Comparison of ENCODE assay signal across 8 cellular contexts in genomic region chr4:70721747-70722146, GRCh38. TPM values are rescaled to one million over a fixed set of nuclear protein-coding genes. Genes with fewer than 3 reads are reported as not detected.
DNase-seq lines count a peak whose midpoint lies in the region; ATAC-seq lines count a peak whose summit lies in the region.

Gene RUFY3 (plus strand): TSS chr4:70721964. CDS start chr4:70722574, 610 bp downstream.

- H3K4me3 Mint-ChIP-seq in activated T-cell treated with anti-CD3 and anti-CD28 coated beads, Interleukin-2, amount 50 U/mL, for 24 hours, result no peak within 1 kb of the TSS
- H3K4me3 Mint-ChIP-seq in activated T-cell treated with anti-CD3 and anti-CD28 coated beads, Interleukin-2, amount 50 U/mL, for 4 hours, result no peak within 1 kb of the TSS
- peak within 1 kb of the TSS; percentile 25 for H3K4me3 Mint-ChIP-seq in stimulated activated effector memory CD8-positive, alpha-beta T cell treated with anti-CD3 and anti-CD28 coated beads, Interleukin-12 subunit alpha, Interleukin-12 subunit beta, amount 100 ng/mL, for 72 hours

- H3K27ac Mint-ChIP-seq in activated T-cell treated with anti-CD3 and anti-CD28 coated beads, Interleukin-2, amount 50 U/mL, for 24 hours, result peak within 1 kb of the TSS; percentile 10
- peak within 1 kb of the TSS; percentile 45 for H3K27ac Mint-ChIP-seq in stimulated activated effector memory CD8-positive, alpha-beta T cell treated with anti-CD3 and anti-CD28 coated beads, Interleukin-12 subunit alpha, Interleukin-12 subunit beta, amount 100 ng/mL, for 72 hours

- no peak for ATAC-seq in activated T-cell treated with anti-CD3 and anti-CD28 coated beads, Interleukin-2, amount 50 U/mL, for 4 hours
- no peak for ATAC-seq in stimulated activated effector memory CD8-positive, alpha-beta T cell treated with anti-CD3 and anti-CD28 coated beads, Interleukin-12 subunit alpha, Interleukin-12 subunit beta, amount 100 ng/mL, for 72 hours
- no peak for ATAC-seq in GM21723 (IDR thresholded peaks at IDR 0.05; ENCODE audit: unreplicated experiment)

- H3K36me3 Mint-ChIP-seq in activated T-cell treated with anti-CD3 and anti-CD28 coated beads, Interleukin-2, amount 50 U/mL, for 24 hours (ENCODE audit: low read depth), result no peaks in the 10 kb centered on the region
- H3K36me3 Mint-ChIP-seq in activated T-cell treated with anti-CD3 and anti-CD28 coated beads, Interleukin-2, amount 50 U/mL, for 4 hours (ENCODE audit: insufficient read depth), result no peaks in the 10 kb centered on the region
- peaks cover 7% of the 10 kb centered on the region for H3K36me3 Mint-ChIP-seq in stimulated activated effector memory CD8-positive, alpha-beta T cell treated with anti-CD3 and anti-CD28 coated beads, Interleukin-12 subunit alpha, Interleukin-12 subunit beta, amount 100 ng/mL, for 72 hours

- peaks cover 28% of the 10 kb centered on the region for H3K4me1 Mint-ChIP-seq in activated T-cell treated with anti-CD3 and anti-CD28 coated beads, Interleukin-2, amount 50 U/mL, for 24 hours (ENCODE audit: low read depth)
- H3K4me1 Mint-ChIP-seq in activated T-cell treated with anti-CD3 and anti-CD28 coated beads, Interleukin-2, amount 50 U/mL, for 4 hours (ENCODE audit: low read depth), result peaks cover 17% of the 10 kb centered on the region
- peaks cover 9% of the 10 kb centered on the region for H3K4me1 Mint-ChIP-seq in stimulated activated effector memory CD8-positive, alpha-beta T cell treated with anti-CD3 and anti-CD28 coated beads, Interleukin-12 subunit alpha, Interleukin-12 subunit beta, amount 100 ng/mL, for 72 hours

- H3K27me3 Mint-ChIP-seq in activated T-cell treated with anti-CD3 and anti-CD28 coated beads, Interleukin-2, amount 50 U/mL, for 24 hours, result no peaks in the 10 kb centered on the region
- no peaks in the 10 kb centered on the region for H3K27me3 Mint-ChIP-seq in activated T-cell treated with anti-CD3 and anti-CD28 coated beads, Interleukin-2, amount 50 U/mL, for 4 hours (ENCODE audit: low read depth)

- no peak for DNase-seq in activated T-cell treated with anti-CD3 and anti-CD28 coated beads, Interleukin-2, amount 50 U/mL, for 24 hours
- DNase-seq in activated T-cell treated with anti-CD3 and anti-CD28 coated beads, Interleukin-2, amount 50 U/mL, for 4 hours, result no peak
- DNase-seq in NCI-H82 treated with DMSO at 0.1 percent for 48 hours (lab: John Stamatoyannopoulos, UW; ENCODE audit: unreplicated experiment), result peak; percentile 82
- peak; percentile 98 for DNase-seq in cerebellar cortex (ENCODE audit: low spot score)
- peak; percentile 80 for DNase-seq in left kidney (ENCODE audit: low read depth, low spot score)
- DNase-seq in stimulated activated effector memory CD8-positive, alpha-beta T cell treated with anti-CD3 and anti-CD28 coated beads, Interleukin-12 subunit alpha, Interleukin-12 subunit beta, amount 100 ng/mL, for 72 hours (ENCODE audit: low spot score in 2 of 2), result no peak
- no peak for DNase-seq in effector CD8-positive, alpha-beta T cell (lab: John Stamatoyannopoulos, UW)

- H3K9me3 Mint-ChIP-seq in activated T-cell treated with anti-CD3 and anti-CD28 coated beads, Interleukin-2, amount 50 U/mL, for 24 hours, result no peaks in the 10 kb centered on the region
- H3K9me3 Mint-ChIP-seq in activated T-cell treated with anti-CD3 and anti-CD28 coated beads, Interleukin-2, amount 50 U/mL, for 4 hours, result no peaks in the 10 kb centered on the region
- H3K9me3 Mint-ChIP-seq in stimulated activated effector memory CD8-positive, alpha-beta T cell treated with anti-CD3 and anti-CD28 coated beads, Interleukin-12 subunit alpha, Interleukin-12 subunit beta, amount 100 ng/mL, for 72 hours, result no peaks in the 10 kb centered on the region

RNA-seq across cellular contexts. Expression of gene RUFY3, which starts in this region (rescaled TPM):
- 1 to 10 TPM; 6.3 to 8.0 (median 7.9) TPM for total RNA-seq in activated T-cell treated with anti-CD3 and anti-CD28 coated beads, Interleukin-2, amount 50 U/mL, for 4 hours

Comparison
In these comparisons a context has a peak if more than half of its experiments do, and no peak if none do; other contexts are left out.
1. DNase-seq: peak in NCI-H82 treated with DMSO at 0.1 percent for 48 hours (single experiment), cerebellar cortex (single experiment) and left kidney (single experiment); none in activated T-cell treated with anti-CD3 and anti-CD28 coated beads, Interleukin-2, amount 50 U/mL, for 24 hours (single experiment), activated T-cell treated with anti-CD3 and anti-CD28 coated beads, Interleukin-2, amount 50 U/mL, for 4 hours (single experiment), stimulated activated effector memory CD8-positive, alpha-beta T cell treated with anti-CD3 and anti-CD28 coated beads, Interleukin-12 subunit alpha, Interleukin-12 subunit beta, amount 100 ng/mL, for 72 hours (0 of 2) and effector CD8-positive, alpha-beta T cell (single experiment).